In the genomic region with DNA sequence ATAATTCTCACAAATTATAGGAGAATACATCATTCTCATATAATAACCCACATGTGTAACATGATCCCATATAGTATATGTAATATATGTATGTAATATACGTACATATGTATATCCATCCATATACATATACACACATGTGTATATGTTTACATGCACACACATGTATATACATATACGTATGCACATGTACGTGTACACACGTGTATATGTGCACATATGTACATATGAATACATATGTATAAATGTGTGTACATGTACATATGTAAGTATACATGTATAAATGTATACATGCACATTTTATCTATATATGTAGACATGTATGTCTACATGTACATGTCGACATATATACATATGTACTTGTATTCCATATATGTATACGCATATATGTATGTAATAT, we compare ENCODE assay signal across 7 cellular contexts.
"Had no signal": no experiment of that assay in that cellular context is flagged by ENCODE, and none has a peak within 500 bp of the region (broad histone marks: within the 10 kb centered on the region; RNA-seq: fewer than 3 reads in every experiment).

No MANE protein-coding gene starts in this region.

- H3K9ac ChIP-seq: KMS-11 had no signal

- DNase-seq: IMR-90, KBM-7, KG1 had no signal

- H3K4me2 ChIP-seq: KMS-11 had no signal

- H3K4me3 ChIP-seq: K562 had no signal

- ATAC-seq: K562 had no signal

- FAIRE-seq: HTR-8/SVneo, K562 had no signal

- H3K27ac ChIP-seq: HL-60, KMS-11 had no signal
